In the genomic region with DNA sequence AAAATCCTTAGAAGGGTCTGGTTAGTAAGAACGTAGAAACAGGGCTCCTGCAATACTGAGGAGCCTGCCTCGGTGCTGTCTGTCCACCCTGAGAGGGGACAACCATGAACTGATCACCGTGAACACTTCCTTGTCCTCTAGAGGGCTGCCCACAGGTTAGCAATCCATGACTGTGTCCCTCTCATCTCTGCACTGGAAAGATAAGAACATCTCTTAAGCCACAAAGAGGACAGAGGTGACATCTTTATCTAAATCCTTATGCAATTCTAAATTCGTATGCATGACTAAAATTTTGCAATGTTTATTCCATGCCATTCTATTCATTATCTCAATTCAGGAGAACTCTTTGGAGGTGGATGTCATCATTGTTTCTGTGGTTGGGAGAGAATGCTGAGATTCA, we compare ENCODE assay signal across 31 cellular contexts.
"Had no signal": no experiment of that assay in that cellular context is flagged by ENCODE, and none has a peak within 500 bp of the region (broad histone marks: within the 10 kb centered on the region; RNA-seq: fewer than 3 reads in every experiment).

No MANE protein-coding gene starts in this region.

- H3K36me3 Mint-ChIP-seq: activated CD8-positive, alpha-beta memory T cell treated with anti-CD3 and anti-CD28 coated beads, Interleukin-2, amount 10 ng/mL, durations not matched to agents 7 days and 5 days; activated naive CD8-positive, alpha-beta T cell; stimulated activated memory B cell treated with anti-CD40 and anti-IgM and Interleukin-4, amounts not matched to agents 10 μg/mL and 1 μg/mL and 100 μg/mL, for 72 hours had no signal

- H3K9me3 Mint-ChIP-seq: activated B cell treated with CpG ODN at 0.5 μM for 24 hours; activated T-helper 2 cell treated with anti-CD3 and anti-CD28 coated beads, Interferon-gamma antibody, Interleukin-2, Interleukin-4, amounts not matched to agents 10 μg/mL and 5 μg/mL and 100 μg/mL, durations not matched to agents 14 hours and 24 hours and 36 hours; effector memory CD8-positive, alpha-beta T cell; nephron; stimulated activated memory B cell treated with anti-CD40 and anti-IgM and Interleukin-4, amounts not matched to agents 10 μg/mL and 1 μg/mL and 100 μg/mL, for 72 hours; stimulated activated naive CD8-positive, alpha-beta T cell treated with anti-CD3 and anti-CD28 coated beads, Interleukin-15, amount 100 ng/mL, for 72 hours had no signal

- H3K9me3 ChIP-seq: body of pancreas, neutrophil, thyroid gland, upper lobe of left lung, vagina had no signal

- H3K27me3 ChIP-seq: body of pancreas, cardiac muscle cell, thyroid gland, upper lobe of left lung, vagina had no signal

- H3K27ac ChIP-seq: body of pancreas, cardiac muscle cell, neutrophil, skin epidermis, thyroid gland, upper lobe of left lung, vagina had no signal

- H3K36me3 ChIP-seq: cardiac muscle cell, neutrophil, thyroid gland, upper lobe of left lung, vagina had no signal

- H3K27ac Mint-ChIP-seq: activated B cell treated with CpG ODN at 0.5 μM for 24 hours; activated CD8-positive, alpha-beta memory T cell treated with anti-CD3 and anti-CD28 coated beads, Interleukin-2, amount 10 ng/mL, durations not matched to agents 7 days and 5 days; activated CD8-positive, alpha-beta T cell treated with anti-CD3 and anti-CD28 coated beads, Interleukin-2, amount 10 ng/mL, durations not matched to agents 7 days and 5 days; activated naive CD8-positive, alpha-beta T cell; activated T-helper 2 cell treated with anti-CD3 and anti-CD28 coated beads, Interferon-gamma antibody, Interleukin-2, Interleukin-4, amounts not matched to agents 10 μg/mL and 5 μg/mL and 100 μg/mL, durations not matched to agents 14 hours and 24 hours and 36 hours; effector memory CD8-positive, alpha-beta T cell; nephron; stimulated activated memory B cell treated with anti-CD40 and anti-IgM and Interleukin-4, amounts not matched to agents 10 μg/mL and 1 μg/mL and 100 μg/mL, for 72 hours; stimulated activated naive CD8-positive, alpha-beta T cell treated with anti-CD3 and anti-CD28 coated beads, Interleukin-15, amount 100 ng/mL, for 72 hours had no signal

- DNase-seq: activated B cell treated with CpG ODN at 0.5 μM for 24 hours; activated CD8-positive, alpha-beta memory T cell treated with anti-CD3 and anti-CD28 coated beads, Interleukin-2, amount 10 ng/mL, durations not matched to agents 7 days and 5 days; activated CD8-positive, alpha-beta T cell treated with anti-CD3 and anti-CD28 coated beads, Interleukin-2, amount 10 ng/mL, durations not matched to agents 7 days and 5 days; activated naive CD4-positive, alpha-beta T cell treated with Interleukin-2 at 50 U/mL for 16 hours; activated T-cell treated with anti-CD3 and anti-CD28 coated beads, Interleukin-2, amount 50 U/mL, for 48 hours; body of pancreas; cortex of kidney; effector memory CD8-positive, alpha-beta T cell; foreskin fibroblast; head of caudate nucleus; hippocampal formation; kidney; left colon; mammary epithelial cell; stimulated activated CD4-positive, alpha-beta T cell treated with anti-CD3 and anti-CD28 coated beads, Interleukin-12 subunit alpha, Interleukin-12 subunit beta, amount 100 ng/mL, for 4 hours; stimulated activated CD4-positive, alpha-beta T cell treated with anti-CD3 and anti-CD28 coated beads, Interleukin-4, amount 100 ng/mL, for 1 hour; stimulated activated naive CD8-positive, alpha-beta T cell treated with anti-CD3 and anti-CD28 coated beads, Interleukin-15, amount 100 ng/mL, for 72 hours; substantia nigra; T-helper 2 cell; thyroid gland; upper lobe of left lung had no signal

- H3K4me1 Mint-ChIP-seq: activated B cell treated with CpG ODN at 0.5 μM for 24 hours; stimulated activated memory B cell treated with anti-CD40 and anti-IgM and Interleukin-4, amounts not matched to agents 10 μg/mL and 1 μg/mL and 100 μg/mL, for 72 hours had no signal

- FAIRE-seq: endothelial cell of umbilical vein, kidney had no signal

- ATAC-seq: activated CD8-positive, alpha-beta memory T cell treated with anti-CD3 and anti-CD28 coated beads, Interleukin-2, amount 10 ng/mL, durations not matched to agents 7 days and 5 days; activated CD8-positive, alpha-beta T cell treated with anti-CD3 and anti-CD28 coated beads, Interleukin-2, amount 10 ng/mL, durations not matched to agents 7 days and 5 days; body of pancreas; effector memory CD8-positive, alpha-beta T cell; left colon; sciatic nerve; stimulated activated memory B cell treated with anti-CD40 and anti-IgM and Interleukin-4, amounts not matched to agents 10 μg/mL and 1 μg/mL and 100 μg/mL, for 72 hours; stimulated activated naive CD8-positive, alpha-beta T cell treated with anti-CD3 and anti-CD28 coated beads, Interleukin-15, amount 100 ng/mL, for 72 hours had no signal

- H3K4me1 ChIP-seq: body of pancreas, upper lobe of left lung, vagina had no signal

- H3K4me3 ChIP-seq: body of pancreas, cardiac muscle cell, skin epidermis, thyroid gland, upper lobe of left lung, vagina had no signal

- H3K4me3 Mint-ChIP-seq: activated B cell treated with CpG ODN at 0.5 μM for 24 hours; activated CD8-positive, alpha-beta memory T cell treated with anti-CD3 and anti-CD28 coated beads, Interleukin-2, amount 10 ng/mL, durations not matched to agents 7 days and 5 days; activated CD8-positive, alpha-beta T cell treated with anti-CD3 and anti-CD28 coated beads, Interleukin-2, amount 10 ng/mL, durations not matched to agents 7 days and 5 days; activated naive CD8-positive, alpha-beta T cell; effector memory CD8-positive, alpha-beta T cell; nephron; stimulated activated memory B cell treated with anti-CD40 and anti-IgM and Interleukin-4, amounts not matched to agents 10 μg/mL and 1 μg/mL and 100 μg/mL, for 72 hours; stimulated activated naive CD8-positive, alpha-beta T cell treated with anti-CD3 and anti-CD28 coated beads, Interleukin-15, amount 100 ng/mL, for 72 hours had no signal
